Comparison of ENCODE assay signal across 1 cellular context in genomic region chr17:61412860-61413653, GRCh38.
TF ChIP-seq lines count a peak whose summit lies in the region.

No MANE protein-coding gene starts in this region.

TF ChIP-seq in HepG2, 621 proteins besides CTCF, POLR2A, EP300 and RAD21 (continued from another document and continues in another):
- peak; percentile 79 for TF ChIP-seq ZNF687 (CRISPR knock-in tag; IDR thresholded peaks at IDR 0.05)
- 0 out of 2 replicates have a peak, but pooled peaks have one; percentile 26 for TF ChIP-seq POLR2AphosphoS5 (IDR thresholded peaks at IDR 0.05; ENCODE audit: low read depth, low read length)
- no peak for TF ChIP-seq ZIK1 (CRISPR knock-in tag; IDR thresholded peaks at IDR 0.05; ENCODE audit: borderline replicate concordance, low read depth)
- 0 out of 2 replicates have a peak, but pooled peaks have one; percentile 30 for TF ChIP-seq TRAFD1 (CRISPR knock-in tag; IDR thresholded peaks at IDR 0.05; ENCODE audit: borderline replicate concordance)
- TF ChIP-seq ZHX2 (IDR thresholded peaks at IDR 0.05; ENCODE audit: low read depth): no peak
- no peak for TF ChIP-seq ZHX2 (CRISPR knock-in tag; IDR thresholded peaks at IDR 0.05; ENCODE audit: borderline replicate concordance)
- TF ChIP-seq ZNF20 (CRISPR knock-in tag; IDR thresholded peaks at IDR 0.05): no peak
- TF ChIP-seq ADNP (CRISPR knock-in tag; IDR thresholded peaks at IDR 0.05): no peak
- peak; percentile 77; the same call in 1 of the 2 replicates for TF ChIP-seq PAX8 (CRISPR knock-in tag; IDR thresholded peaks at IDR 0.05; ENCODE audit: borderline replicate concordance)
- TF ChIP-seq TBX3 (IDR thresholded peaks at IDR 0.05; ENCODE audit: borderline replicate concordance): no peak
- no peak for TF ChIP-seq RBM39 (IDR thresholded peaks at IDR 0.05; ENCODE audit: low read depth, low read length, poor library complexity, severe bottlenecking)
- peak; percentile 18 for TF ChIP-seq ZGPAT (CRISPR knock-in tag; IDR thresholded peaks at IDR 0.05)
- no peak for TF ChIP-seq IRF2 (CRISPR knock-in tag; IDR thresholded peaks at IDR 0.05)
- TF ChIP-seq MAF1 (CRISPR knock-in tag; IDR thresholded peaks at IDR 0.05; ENCODE audit: borderline replicate concordance): 0 out of 2 replicates have a peak, but pooled peaks have one; percentile 5
- TF ChIP-seq RFXANK (CRISPR knock-in tag; IDR thresholded peaks at IDR 0.05): no peak
- TF ChIP-seq ZBTB33 (CRISPR knock-in tag; IDR thresholded peaks at IDR 0.05): no peak
- TF ChIP-seq SP1 (IDR thresholded peaks at IDR 0.05): no peak
- 0 out of 2 replicates have a peak, but pooled peaks have one; percentile 9 for TF ChIP-seq SP1 (CRISPR knock-in tag; IDR thresholded peaks at IDR 0.05)
- no peak for TF ChIP-seq ZBTB4 (CRISPR knock-in tag; IDR thresholded peaks at IDR 0.05; ENCODE audit: borderline replicate concordance)
- TF ChIP-seq ZNF3 (CRISPR knock-in tag; IDR thresholded peaks at IDR 0.05): 0 out of 2 replicates have a peak, but pooled peaks have one; percentile 11
- TF ChIP-seq BHLHE40 (IDR thresholded peaks at IDR 0.05; ENCODE audit: low read length): no peak
- TF ChIP-seq SIX4 (CRISPR knock-in tag; IDR thresholded peaks at IDR 0.05): no peak
- TF ChIP-seq IRX3 (CRISPR knock-in tag; IDR thresholded peaks at IDR 0.05; ENCODE audit: borderline replicate concordance, low read depth): 0 out of 2 replicates have a peak, but pooled peaks have one; percentile 31
- peak; percentile 47 for TF ChIP-seq SAP130 (CRISPR knock-in tag; IDR thresholded peaks at IDR 0.05; ENCODE audit: low read depth)
- no peak for TF ChIP-seq SIN3B (IDR thresholded peaks at IDR 0.05; ENCODE audit: low read length)
- no peak for TF ChIP-seq PRPF4 (IDR thresholded peaks at IDR 0.05; ENCODE audit: low read depth, low read length, poor library complexity, severe bottlenecking)
- no peak for TF ChIP-seq MTF1 (CRISPR knock-in tag; IDR thresholded peaks at IDR 0.05)
- TF ChIP-seq UBTF (CRISPR knock-in tag; IDR thresholded peaks at IDR 0.05): peak; percentile 99
- 0 out of 2 replicates have a peak, but pooled peaks have one; percentile 33 for TF ChIP-seq RARG (CRISPR knock-in tag; IDR thresholded peaks at IDR 0.05; ENCODE audit: low read depth)
- no peak for TF ChIP-seq ZNF414 (CRISPR knock-in tag; IDR thresholded peaks at IDR 0.05)
